In the genomic region with DNA sequence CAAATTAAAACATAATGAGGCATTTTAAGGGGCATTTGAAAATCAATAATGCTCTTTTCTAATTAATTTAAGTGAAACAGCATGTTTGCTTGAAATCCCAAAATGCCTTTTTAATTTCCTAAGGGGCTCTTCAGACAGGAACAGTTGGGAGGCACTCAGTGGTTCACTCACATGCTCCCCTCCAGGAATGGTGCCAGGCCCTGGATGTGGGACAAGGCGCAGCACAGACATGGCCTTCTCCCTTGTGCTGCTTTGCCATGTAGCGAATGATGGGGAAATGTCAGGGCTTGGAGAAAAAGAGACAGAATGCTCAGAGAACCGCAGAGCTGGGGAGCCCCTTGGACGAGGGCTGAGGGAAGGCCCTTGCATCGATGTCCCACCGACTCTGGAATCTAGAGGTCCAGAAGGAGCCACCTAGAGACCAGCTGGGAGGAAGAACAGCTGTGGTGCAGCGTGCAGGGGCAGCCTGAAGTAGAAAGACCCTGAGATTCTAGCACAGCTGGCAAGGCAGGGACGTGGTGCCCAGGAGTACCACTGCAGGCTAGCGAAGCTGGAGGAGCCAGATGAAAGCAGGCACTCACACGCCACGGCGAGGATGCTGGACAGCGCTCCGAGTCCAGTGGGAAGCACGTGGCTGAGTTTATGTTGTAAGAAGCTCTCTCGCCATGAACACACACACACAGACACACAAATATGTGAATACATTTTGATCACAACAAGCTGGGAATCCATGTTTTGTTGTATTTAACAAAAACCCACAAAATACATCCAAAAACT, we compare ENCODE assay signal across 19 cellular contexts. TPM values are rescaled to one million over a fixed set of nuclear protein-coding genes. Genes with fewer than 3 reads are reported as not detected.
DNase-seq lines count a peak whose midpoint lies in the region; TF ChIP-seq lines count a peak whose summit lies in the region.
"Had no signal": no experiment of that assay in that cellular context is flagged by ENCODE, and none has a peak within 500 bp of the region (broad histone marks: within the 10 kb centered on the region; RNA-seq: fewer than 3 reads in every experiment).

No MANE protein-coding gene starts in this region.

- intact Hi-C loops in esophagus muscularis mucosa (cut with DNase I): no loop called here

- in situ Hi-C loops in G401 (cut with HindIII; ENCODE audit: low sequenced_read_pairs): no loop called here

- H3K4me3 ChIP-seq in fibroblast of pulmonary artery (replicated peaks; ENCODE audit: low read depth, low read length): no peak overlapping the region
- H3K4me3 ChIP-seq in esophagus muscularis mucosa: no peak overlapping the region
- H3K4me3 ChIP-seq: BLaER1 treated with 17β-estradiol and CSF1 and Interleukin-3, amounts not matched to agents 10 nM and 100 nM; breast epithelium; esophagus squamous epithelium; testis had no signal

- H3K9me3 ChIP-seq in esophagus muscularis mucosa: no peaks in the 10 kb centered on the region
- H3K9me3 ChIP-seq: BLaER1 treated with 17β-estradiol and CSF1 and Interleukin-3, amounts not matched to agents 10 nM and 100 nM; breast epithelium; esophagus squamous epithelium; testis had no signal

- DNase-seq in G401 (ENCODE audit: low spot score) (peak; percentile 30), NCI-H524 treated with DMSO at 0.1 percent for 48 hours (lab: John Stamatoyannopoulos, UW) (peak; percentile 40), fibroblast of pulmonary artery (ENCODE audit: low read depth) (peak; percentile 6), pons (ENCODE audit: low spot score) (peak; percentile 25), esophagus muscularis mucosa (ENCODE audit: extremely low spot score) (no peak), NCI-H2107 treated with DMSO at 0.1 percent for 48 hours (lab: John Stamatoyannopoulos, UW; ENCODE audit: unreplicated experiment) (no peak), 8988T (no peak)
- DNase-seq: activated CD4-positive, alpha-beta T cell treated with anti-CD3 and anti-CD28 coated beads, Interleukin-2, amount 50 U/mL, for 48 hours; activated T-cell treated with anti-CD3 and anti-CD28 coated beads, Interleukin-2, amount 50 U/mL, for 72 hours; DMS153; esophagus squamous epithelium; Karpas-422; left cardiac atrium; NCI-H510A; PC-3; stimulated activated CD4-positive, alpha-beta T cell treated with anti-CD3 and anti-CD28 coated beads, Interleukin-4, amount 100 ng/mL, for 4 hours; testis had no signal

- TF ChIP-seq CTCF in fibroblast of pulmonary artery (IDR thresholded peaks at IDR 0.05; ENCODE audit: low read length, missing control alignments) (no peak), esophagus muscularis mucosa (IDR thresholded peaks at IDR 0.05) (no peak)

- peaks cover 0 to 12% (median 0%) of the 10 kb centered on the region in 4 donors for H3K27me3 ChIP-seq in esophagus muscularis mucosa
- H3K27me3 ChIP-seq: BLaER1 treated with 17β-estradiol and CSF1 and Interleukin-3, amounts not matched to agents 10 nM and 100 nM; breast epithelium; testis had no signal

- 65% methylated on average over 15 of the region's 16 CpGs for WGBS in esophagus muscularis mucosa

- no peaks in the 10 kb centered on the region for H3K4me1 ChIP-seq in esophagus muscularis mucosa
- H3K4me1 ChIP-seq: BLaER1 treated with 17β-estradiol and CSF1 and Interleukin-3, amounts not matched to agents 10 nM and 100 nM; breast epithelium; esophagus squamous epithelium; testis had no signal

- TF ChIP-seq EP300 in esophagus muscularis mucosa (IDR thresholded peaks at IDR 0.05): no peak

- no peaks in the 10 kb centered on the region for H3K36me3 ChIP-seq in esophagus muscularis mucosa
- H3K36me3 ChIP-seq: BLaER1 treated with 17β-estradiol and CSF1 and Interleukin-3, amounts not matched to agents 10 nM and 100 nM; breast epithelium; esophagus squamous epithelium had no signal

- TF ChIP-seq POLR2A in esophagus muscularis mucosa (IDR thresholded peaks at IDR 0.05; ENCODE audit: low read depth): no peak

- no peak overlapping the region for H3K27ac ChIP-seq in esophagus muscularis mucosa (replicated peaks in 1 of 4)
- H3K27ac ChIP-seq: BLaER1 treated with 17β-estradiol and CSF1 and Interleukin-3, amounts not matched to agents 10 nM and 100 nM; breast epithelium; esophagus squamous epithelium; testis had no signal

RNA-seq across cellular contexts. Expression of a gene that starts 27.0 kb away (rescaled TPM):
- total RNA-seq in G401 (2014; rRNA removed; shearing (Covaris generic)): 10.0 and 15.1 TPM in 2 replicates
- 10 to 100 TPM in 3 of 4 donors, 1 to 10 TPM in 1; 8.3 to 18.4 (median 15.7) TPM for total RNA-seq in esophagus muscularis mucosa

Comparison
In these comparisons a context has a peak if more than half of its experiments do, and no peak if none do; other contexts are left out.
1. DNase-seq: peak in G401 (single experiment), NCI-H524 treated with DMSO at 0.1 percent for 48 hours (single experiment), fibroblast of pulmonary artery (single experiment) and pons (single experiment); none in esophagus muscularis mucosa (single experiment), NCI-H2107 treated with DMSO at 0.1 percent for 48 hours (single experiment) and 8988T (single experiment).